8 cellular contexts compared by ENCODE assay signal in genomic region chr4:156941940-156942548, GRCh38. TPM values are rescaled to one million over a fixed set of nuclear protein-coding genes. Genes with fewer than 3 reads are reported as not detected.
DNase-seq lines count a peak whose midpoint lies in the region; ATAC-seq and TF ChIP-seq lines count a peak whose summit lies in the region.

No MANE protein-coding gene starts in this region.

- no peaks in the 10 kb centered on the region for H3K27me3 Mint-ChIP-seq in natural killer cell treated with Interleukin-12 subunit alpha and Interleukin-12 subunit beta and Interleukin-15 and Interleukin-18, amount 100 ng/mL, for 72 hours

- no peaks in the 10 kb centered on the region for H3K36me3 Mint-ChIP-seq in natural killer cell treated with Interleukin-12 subunit alpha and Interleukin-12 subunit beta and Interleukin-15 and Interleukin-18, amount 100 ng/mL, for 72 hours

- no peak overlapping the region for H3K27ac Mint-ChIP-seq in natural killer cell treated with Interleukin-12 subunit alpha and Interleukin-12 subunit beta and Interleukin-15 and Interleukin-18, amount 100 ng/mL, for 72 hours

- peaks cover 9% of the 10 kb centered on the region for H3K9me3 Mint-ChIP-seq in natural killer cell treated with Interleukin-12 subunit alpha and Interleukin-12 subunit beta and Interleukin-15 and Interleukin-18, amount 100 ng/mL, for 72 hours

- no peak overlapping the region for H3K4me3 ChIP-seq in fibroblast of mammary gland (ENCODE audit: control insufficient read depth, low read depth, low read length)

- TF ChIP-seq CTCF in fibroblast of mammary gland (conservative IDR thresholded peaks at IDR 0.05; ENCODE audit: control insufficient read depth, insufficient read depth, low read depth, low read length): no peak

- intact Hi-C loops in posterior vena cava (cut with DNase I): no loop called here

- peak; percentile 64 for ATAC-seq in GM21786 (IDR thresholded peaks at IDR 0.05; ENCODE audit: unreplicated experiment)
- no peak for ATAC-seq in GM19467 (IDR thresholded peaks at IDR 0.05; ENCODE audit: unreplicated experiment)
- no peak for ATAC-seq in natural killer cell treated with Interleukin-12 subunit alpha and Interleukin-12 subunit beta and Interleukin-15 and Interleukin-18, amount 100 ng/mL, for 72 hours

- no peaks in the 10 kb centered on the region for H3K4me1 Mint-ChIP-seq in natural killer cell treated with Interleukin-12 subunit alpha and Interleukin-12 subunit beta and Interleukin-15 and Interleukin-18, amount 100 ng/mL, for 72 hours (ENCODE audit: low read depth in 2 of 2)

- DNase-seq in NCI-H82 treated with DMSO at 0.1 percent for 48 hours (lab: John Stamatoyannopoulos, UW; ENCODE audit: unreplicated experiment): peak; percentile 29
- peak; percentile 80 for DNase-seq in fibroblast of mammary gland (ENCODE audit: low read depth)
- peak; percentile 69 for DNase-seq in posterior vena cava (ENCODE audit: low spot score)
- DNase-seq in activated CD4-positive, alpha-beta T cell treated with anti-CD3 and anti-CD28 coated beads for 1 hour: no peak
- DNase-seq in natural killer cell treated with Interleukin-12 subunit alpha and Interleukin-12 subunit beta and Interleukin-15 and Interleukin-18, amount 100 ng/mL, for 72 hours (ENCODE audit: low spot score): no peak
- no peak for DNase-seq in GDM1 (lab: John Stamatoyannopoulos, UW)

- H3K4me3 Mint-ChIP-seq in natural killer cell treated with Interleukin-12 subunit alpha and Interleukin-12 subunit beta and Interleukin-15 and Interleukin-18, amount 100 ng/mL, for 72 hours: no peak overlapping the region

RNA-seq across cellular contexts. Expression of gene PDGFC, which starts 29.6 kb away (rescaled TPM):
- total RNA-seq in posterior vena cava: 10 to 100 TPM; 19.9 to 21.1 TPM
- not detected for total RNA-seq in natural killer cell treated with Interleukin-12 subunit alpha and Interleukin-12 subunit beta and Interleukin-15 and Interleukin-18, amount 100 ng/mL, for 72 hours

Comparison
In these comparisons a context has a peak if more than half of its experiments do, and no peak if none do; other contexts are left out.
1. DNase-seq: peak in NCI-H82 treated with DMSO at 0.1 percent for 48 hours (single experiment), fibroblast of mammary gland (single experiment) and posterior vena cava (single experiment); none in activated CD4-positive, alpha-beta T cell treated with anti-CD3 and anti-CD28 coated beads for 1 hour (single experiment), natural killer cell treated with Interleukin-12 subunit alpha and Interleukin-12 subunit beta and Interleukin-15 and Interleukin-18, amount 100 ng/mL, for 72 hours (single experiment) and GDM1 (single experiment).
2. RNA of gene PDGFC, which starts 29.6 kb away (total RNA-seq): 19.9 to 21.1 TPM in posterior vena cava; not detected in natural killer cell treated with Interleukin-12 subunit alpha and Interleukin-12 subunit beta and Interleukin-15 and Interleukin-18, amount 100 ng/mL, for 72 hours; every median in the first group is over 10 times any median in the second.